ENCODE assay signal across 9 cellular contexts in genomic region chr5:80245986-80246781, GRCh38. TPM values are rescaled to one million over a fixed set of nuclear protein-coding genes. Genes with fewer than 3 reads are reported as not detected.
A peak's percentile ranks its signal among the peaks of the same experiment; 100 is the strongest.
DNase-seq lines count a peak whose midpoint lies in the region; FAIRE-seq and TF ChIP-seq lines count a peak whose summit lies in the region.
"Had no signal": no experiment of that assay in that cellular context is flagged by ENCODE, and none has a peak within 500 bp of the region (broad histone marks: within the 10 kb centered on the region; RNA-seq: fewer than 3 reads in every experiment).

No MANE protein-coding gene starts in this region.

- H3K4me3 Mint-ChIP-seq in nephron progenitor cell = peak overlapping the region; percentile 53

- no TSS peak for BruUV-seq in endothelial cell of umbilical vein (replicated peaks; lab: Mats Ljungman, UMichigan)

- intact Hi-C loops in endothelial cell of umbilical vein (cut with micrococcal nuclease) = no loop called here

- H3K9me1 ChIP-seq in endothelial cell of umbilical vein (replicated peaks; ENCODE audit: control insufficient read depth, extremely low read depth, insufficient read depth, low read length) = no peaks in the 10 kb centered on the region

- H3K36me3 ChIP-seq in Peyer's patch (peaks cover 0 to 6% (median 0%) of the 10 kb centered on the region in 3 donors), endothelial cell of umbilical vein (ENCODE audit: control insufficient read depth in 2 of 2, extremely low read depth in 1 of 2, insufficient read depth in 2 of 2, low read length in 2 of 2) (no peaks in the 10 kb centered on the region)

- dilution Hi-C loops in endothelial cell of umbilical vein (cut with MboI; ENCODE audit: extremely low pct_ligation_motif_present, low sequenced_read_pairs) = no loop called here

- peak; percentile 18 for DNase-seq in GF-D8 (lab: John Stamatoyannopoulos, UW)
- DNase-seq in Peyer's patch = no peak
- no peak for DNase-seq in endothelial cell of umbilical vein (ENCODE audit: low read depth, low spot score)
- no peak for DNase-seq in nephron progenitor cell
- DNase-seq in stimulated activated CD4-positive, alpha-beta T cell treated with anti-CD3 and anti-CD28 coated beads, Interleukin-4, amount 100 ng/mL, for 4 hours = no peak
- DNase-seq in nucleus accumbens (lab: John Stamatoyannopoulos, UW) = no peak
- no peak for DNase-seq in effector CD8-positive, alpha-beta T cell (lab: John Stamatoyannopoulos, UW)
- no peak for DNase-seq in activated CD4-positive, CD25-positive, alpha-beta regulatory T cell treated with anti-CD3 and anti-CD28 coated beads, Interleukin-2, amount 50 U/mL, for 72 hours

- TF ChIP-seq CTCF in Peyer's patch (IDR thresholded peaks at IDR 0.05) (no peak), endothelial cell of umbilical vein (IDR thresholded peaks at IDR 0.05; ENCODE audit: extremely low read depth in 1 of 2, insufficient read depth in 1 of 2, low read depth in 1 of 2, low read length in 2 of 2) (no peak), nephron progenitor cell (IDR thresholded peaks at IDR 0.05) (no peak)

- H3K79me2 ChIP-seq in endothelial cell of umbilical vein (ENCODE audit: control insufficient read depth, insufficient read depth, low read length) = no peaks in the 10 kb centered on the region

- peak; percentile 12 for FAIRE-seq in endothelial cell of umbilical vein (lab: Jason Lieb, UNC)
- FAIRE-seq: GM18507 had no signal

- peak overlapping the region; percentile 91 for H3K27ac Mint-ChIP-seq in nephron progenitor cell

- H2AFZ ChIP-seq in endothelial cell of umbilical vein (ENCODE audit: low read depth, low read length) = no peak overlapping the region

- H3K27ac ChIP-seq in Peyer's patch (peak overlapping the region in 3 of 4 donors; percentile 40 to 76 (median 71)), endothelial cell of umbilical vein (ENCODE audit: insufficient read depth, low read depth, low read length) (no peak overlapping the region)

- H3K9me3 ChIP-seq in Peyer's patch (no peaks in the 10 kb centered on the region), endothelial cell of umbilical vein (replicated peaks; ENCODE audit: control insufficient read depth, insufficient read depth, low read length) (no peaks in the 10 kb centered on the region)

- TF ChIP-seq POLR2A in Peyer's patch (IDR thresholded peaks at IDR 0.05) (no peak), endothelial cell of umbilical vein (IDR thresholded peaks at IDR 0.05; ENCODE audit: low read depth, low read length) (no peak)

- H3K4me1 ChIP-seq in Peyer's patch (peaks cover 0 to 53% (median 4%) of the 10 kb centered on the region in 4 donors), endothelial cell of umbilical vein (ENCODE audit: control insufficient read depth, extremely low read depth, insufficient read depth, low read length) (peaks cover 8% of the 10 kb centered on the region)

- peaks cover 48% of the 10 kb centered on the region for H3K36me3 Mint-ChIP-seq in nephron progenitor cell (ENCODE audit: low read depth)

- H3K9ac ChIP-seq in endothelial cell of umbilical vein (replicated peaks; ENCODE audit: extremely low read depth, insufficient read depth, low read length) = no peak overlapping the region

- no peak overlapping the region for H3K4me3 ChIP-seq in Peyer's patch
- no peak overlapping the region for H3K4me3 ChIP-seq in endothelial cell of umbilical vein (replicated peaks in 1 of 3; ENCODE audit: insufficient read depth in 1 of 3, low read depth in 1 of 3, low read length in 3 of 3)

- H3K9me3 Mint-ChIP-seq in nephron progenitor cell = peaks cover 38% of the 10 kb centered on the region

- POLR2A ChIA-PET in endothelial cell of umbilical vein (lab: Charles Lee) = no interaction called here

- H3K27me3 Mint-ChIP-seq in nephron progenitor cell (ENCODE audit: low read depth, poor library complexity) = no peaks in the 10 kb centered on the region

- no peaks in the 10 kb centered on the region for H4K20me1 ChIP-seq in endothelial cell of umbilical vein (replicated peaks; ENCODE audit: control insufficient read depth, extremely low read depth, insufficient read depth, low read length)

- H3K4me2 ChIP-seq in endothelial cell of umbilical vein (ENCODE audit: insufficient read depth, low read length) = no peak overlapping the region

- CTCF ChIA-PET in endothelial cell of umbilical vein (lab: Charles Lee) = interaction anchor here (0.6 to 1.4 kb wide), 4 partner anchors 9 to 302 kb away, joined by 3 to 5 read pairs (median 4); partner anchors contain the start of gene SERINC5

- no peaks in the 10 kb centered on the region for H3K27me3 ChIP-seq in Peyer's patch
- H3K27me3 ChIP-seq in endothelial cell of umbilical vein (ENCODE audit: control insufficient read depth in 2 of 2, insufficient read depth in 2 of 2, low read length in 2 of 2) = no peaks in the 10 kb centered on the region

- peaks cover 52% of the 10 kb centered on the region for H3K4me1 Mint-ChIP-seq in nephron progenitor cell

TF ChIP-seq in endothelial cell of umbilical vein, 7 proteins besides CTCF, POLR2A, EP300 and RAD21:
- no peak for TF ChIP-seq GATA2 (IDR thresholded peaks at IDR 0.05; ENCODE audit: insufficient read depth, insufficient read length, low read depth, low read length)
- no peak for TF ChIP-seq EZH2 (IDR thresholded peaks at IDR 0.05; ENCODE audit: borderline replicate concordance, low read depth, low read length, severe bottlenecking)
- TF ChIP-seq MYC (IDR thresholded peaks at IDR 0.05; ENCODE audit: low read depth, low read length) = no peak
- TF ChIP-seq MAX (IDR thresholded peaks at IDR 0.05; ENCODE audit: insufficient read depth, insufficient read length) = no peak

RNA-seq across cellular contexts. Expression of gene SERINC5, which starts 9.7 kb away (rescaled TPM):
- total RNA-seq in Peyer's patch = 10 to 100 TPM; 22.3 to 40.9 (median 30.3) TPM
- 9.9 and 10.1 TPM in 2 replicates for total RNA-seq in endothelial cell of umbilical vein
- 2.6 and 3.2 TPM in 2 replicates for polyA plus RNA-seq in endothelial cell of umbilical vein
- polyA plus RNA-seq in endothelial cell of umbilical vein (2011; cell fraction: cytosol; rRNA removed) = 2.6 and 2.7 TPM in 2 replicates
- polyA plus RNA-seq in endothelial cell of umbilical vein (2011; cell fraction: nucleus; rRNA removed) = 2.9 and 3.9 TPM in 2 replicates
- polyA plus RNA-seq in endothelial cell of umbilical vein (2012) = 5.4 and 6.0 TPM in 2 replicates
- 10.6 and 13.6 TPM in 2 replicates for polyA minus RNA-seq in endothelial cell of umbilical vein
- polyA minus RNA-seq in endothelial cell of umbilical vein (2011; cell fraction: cytosol; rRNA and poly(A)+ RNA removed) = 2.9 TPM
- polyA minus RNA-seq in endothelial cell of umbilical vein (2011; cell fraction: nucleus; rRNA and poly(A)+ RNA removed) = 6.0 and 7.5 TPM in 2 replicates
